Comparison of ENCODE assay signal across 8 cellular contexts in the genomic region with DNA sequence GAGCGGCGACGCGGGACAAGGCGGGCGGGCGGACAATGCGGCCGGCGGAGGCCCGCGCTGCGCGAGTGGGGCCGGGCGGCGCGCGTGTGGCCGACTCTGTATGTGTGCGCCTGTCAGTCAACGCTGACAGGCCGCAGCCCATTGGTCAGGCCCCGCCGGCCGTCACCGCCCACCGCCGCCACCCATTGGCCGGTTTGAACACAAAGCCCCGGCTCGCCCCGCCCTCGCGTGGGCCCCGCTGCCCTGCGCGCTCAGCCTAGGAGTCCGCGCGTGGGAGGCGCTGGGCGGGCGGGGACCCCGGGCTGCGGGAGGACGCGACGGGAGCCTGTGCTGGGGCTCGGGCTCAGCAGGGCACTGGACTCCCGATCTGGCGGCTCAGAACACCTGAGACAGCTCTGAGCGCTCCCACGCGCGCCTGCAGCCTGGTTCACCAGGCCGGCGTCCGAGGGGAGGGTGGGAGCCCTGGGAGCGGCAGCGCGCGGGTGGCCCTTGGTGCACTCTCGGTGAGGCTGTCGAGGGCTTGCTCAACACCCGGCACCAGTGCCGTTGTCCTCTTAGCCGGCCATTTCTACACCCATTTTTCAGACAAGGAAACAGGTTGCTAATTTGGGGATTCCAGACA. TPM values are rescaled to one million over a fixed set of nuclear protein-coding genes. Genes with fewer than 3 reads are reported as not detected.
DNase-seq lines count a peak whose midpoint lies in the region; ATAC-seq and TF ChIP-seq lines count a peak whose summit lies in the region.

A gene with protein sequence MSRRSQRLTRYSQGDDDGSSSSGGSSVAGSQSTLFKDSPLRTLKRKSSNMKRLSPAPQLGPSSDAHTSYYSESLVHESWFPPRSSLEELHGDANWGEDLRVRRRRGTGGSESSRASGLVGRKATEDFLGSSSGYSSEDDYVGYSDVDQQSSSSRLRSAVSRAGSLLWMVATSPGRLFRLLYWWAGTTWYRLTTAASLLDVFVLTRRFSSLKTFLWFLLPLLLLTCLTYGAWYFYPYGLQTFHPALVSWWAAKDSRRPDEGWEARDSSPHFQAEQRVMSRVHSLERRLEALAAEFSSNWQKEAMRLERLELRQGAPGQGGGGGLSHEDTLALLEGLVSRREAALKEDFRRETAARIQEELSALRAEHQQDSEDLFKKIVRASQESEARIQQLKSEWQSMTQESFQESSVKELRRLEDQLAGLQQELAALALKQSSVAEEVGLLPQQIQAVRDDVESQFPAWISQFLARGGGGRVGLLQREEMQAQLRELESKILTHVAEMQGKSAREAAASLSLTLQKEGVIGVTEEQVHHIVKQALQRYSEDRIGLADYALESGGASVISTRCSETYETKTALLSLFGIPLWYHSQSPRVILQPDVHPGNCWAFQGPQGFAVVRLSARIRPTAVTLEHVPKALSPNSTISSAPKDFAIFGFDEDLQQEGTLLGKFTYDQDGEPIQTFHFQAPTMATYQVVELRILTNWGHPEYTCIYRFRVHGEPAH (minus strand): TSS at position 88 of the 622 bp plus-strand sequence. CDS start 3,370 bp downstream, outside the sequence.

- H3K36me3 ChIP-seq in upper lobe of left lung: peaks cover under 1 to 22% (median 18%) of the 10 kb centered on the region in 4 donors

- H3K4me1 ChIP-seq in upper lobe of left lung: peaks cover 40 to 52% (median 47%) of the 10 kb centered on the region in 4 donors

- H3K9me3 ChIP-seq in upper lobe of left lung: no peaks in the 10 kb centered on the region

- no peaks in the 10 kb centered on the region for H3K27me3 Mint-ChIP-seq in T-helper 1 cell treated with Interleukin-12 subunit alpha and Interleukin-12 subunit beta and Interleukin-4 antibody, amounts not matched to agents 30 μg/mL and 1 μg/mL, for 36 hours (ENCODE audit: low read depth)
- no peaks in the 10 kb centered on the region for H3K27me3 Mint-ChIP-seq in progenitor cell of endocrine pancreas

- H3K4me3 Mint-ChIP-seq in T-helper 1 cell treated with Interleukin-12 subunit alpha and Interleukin-12 subunit beta and Interleukin-4 antibody, amounts not matched to agents 30 μg/mL and 1 μg/mL, for 36 hours: peak within 1 kb of the TSS; percentile 98
- H3K4me3 Mint-ChIP-seq in progenitor cell of endocrine pancreas (ENCODE audit: low read depth): peak within 1 kb of the TSS; percentile 78

- H3K36me3 Mint-ChIP-seq in T-helper 1 cell treated with Interleukin-12 subunit alpha and Interleukin-12 subunit beta and Interleukin-4 antibody, amounts not matched to agents 30 μg/mL and 1 μg/mL, for 36 hours (ENCODE audit: low read depth): peaks cover 38% of the 10 kb centered on the region
- peaks cover 2% of the 10 kb centered on the region for H3K36me3 Mint-ChIP-seq in progenitor cell of endocrine pancreas (ENCODE audit: insufficient read depth)

- peak within 1 kb of the TSS; percentile 59 to 86 (median 65) for H3K4me3 ChIP-seq in upper lobe of left lung

- in situ Hi-C loops in G401 (cut with HindIII; ENCODE audit: low sequenced_read_pairs): no loop called here

- no peaks in the 10 kb centered on the region for H3K27me3 ChIP-seq in upper lobe of left lung

- peak; percentile 49 for ATAC-seq in GM21786 (IDR thresholded peaks at IDR 0.05; ENCODE audit: unreplicated experiment)
- peak; percentile 85 to 90 for ATAC-seq in left cardiac atrium
- ATAC-seq in upper lobe of left lung (ENCODE audit: low FRiP score in 2 of 2): peak; percentile 89 to 90

- TF ChIP-seq EP300 in upper lobe of left lung (IDR thresholded peaks at IDR 0.05): no peak

- TF ChIP-seq CTCF in progenitor cell of endocrine pancreas (IDR thresholded peaks at IDR 0.05; ENCODE audit: unreplicated experiment) (no peak), upper lobe of left lung (IDR thresholded peaks at IDR 0.05) (no peak)

- no peaks in the 10 kb centered on the region for H3K9me3 Mint-ChIP-seq in T-helper 1 cell treated with Interleukin-12 subunit alpha and Interleukin-12 subunit beta and Interleukin-4 antibody, amounts not matched to agents 30 μg/mL and 1 μg/mL, for 36 hours
- no peaks in the 10 kb centered on the region for H3K9me3 Mint-ChIP-seq in progenitor cell of endocrine pancreas (ENCODE audit: low read depth)

- intact Hi-C loops in left cardiac atrium (cut with DNase I): loop anchor here in 1 of 2 donors (5.0 kb wide), 1 partner anchor 111 kb away; no protein-coding TSS in a partner anchor

- peak in 3 of 4 donors; percentile 24 to 76 (median 56) for TF ChIP-seq POLR2A in upper lobe of left lung (IDR thresholded peaks at IDR 0.05)

- peak within 1 kb of the TSS; percentile 95 to 98 (median 96) for H3K27ac ChIP-seq in upper lobe of left lung

- H3K27ac Mint-ChIP-seq in T-helper 1 cell treated with Interleukin-12 subunit alpha and Interleukin-12 subunit beta and Interleukin-4 antibody, amounts not matched to agents 30 μg/mL and 1 μg/mL, for 36 hours: peak within 1 kb of the TSS; percentile 95
- peak within 1 kb of the TSS; percentile 88 for H3K27ac Mint-ChIP-seq in progenitor cell of endocrine pancreas

- 0 to 2% methylated on average over 13 to 17 of the region's 68 CpGs for WGBS in upper lobe of left lung, 2 donors

- H3K4me1 Mint-ChIP-seq in T-helper 1 cell treated with Interleukin-12 subunit alpha and Interleukin-12 subunit beta and Interleukin-4 antibody, amounts not matched to agents 30 μg/mL and 1 μg/mL, for 36 hours (ENCODE audit: low read depth): peaks cover 47% of the 10 kb centered on the region
- H3K4me1 Mint-ChIP-seq in progenitor cell of endocrine pancreas (ENCODE audit: low read depth): peaks cover 19% of the 10 kb centered on the region

- DNase-seq in G401 (ENCODE audit: low spot score) (peak; percentile 92), LoVo (ENCODE audit: low spot score) (peak; percentile 85), amniotic epithelial cell (ENCODE audit: low read depth) (peak; percentile 80), left cardiac atrium (peak; percentile 97), progenitor cell of endocrine pancreas (ENCODE audit: low spot score, unreplicated experiment) (peak; percentile 78), upper lobe of left lung (peak; percentile 94 to 100)

RNA-seq across cellular contexts. Expression of the gene that starts here (rescaled TPM):
- total RNA-seq in G401 (2014; rRNA removed; shearing (Covaris generic)): 19.4 and 23.9 TPM in 2 replicates
- total RNA-seq in left cardiac atrium: 100 to 1,000 TPM; 109 to 133 TPM
- total RNA-seq in progenitor cell of endocrine pancreas: 61.8 and 66.1 TPM in 2 replicates
- total RNA-seq in upper lobe of left lung: 100 to 1,000 TPM; 191 to 436 (median 275) TPM

Comparison
In these comparisons a context has a peak if more than half of its experiments do, and no peak if none do; other contexts are left out.
1. Peak in every context shown above with its lines: DNase-seq, ATAC-seq, H3K4me3 ChIP-seq and H3K27ac ChIP-seq.